ENCODE assay signal across 27 cellular contexts in the genomic region with DNA sequence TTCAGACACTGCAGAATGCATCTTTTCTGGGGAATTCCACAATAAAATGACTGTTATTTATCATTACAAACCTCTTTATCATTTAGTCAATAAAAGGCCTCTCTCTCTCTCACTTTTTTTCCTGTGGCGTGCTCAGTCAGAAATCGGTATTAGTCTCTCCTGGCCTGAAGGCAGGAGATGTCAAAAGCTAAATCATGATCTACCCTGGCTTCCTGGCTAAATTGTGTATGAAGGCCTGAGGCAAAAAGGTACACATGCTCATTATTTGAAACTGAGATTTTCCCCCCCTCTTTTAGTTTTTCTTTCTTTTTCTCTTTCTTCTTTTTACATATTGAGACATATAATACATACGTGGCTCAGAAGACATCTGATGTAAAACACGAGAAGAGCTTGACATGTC.
A peak's percentile ranks its signal among the peaks of the same experiment; 100 is the strongest.
DNase-seq lines count a peak whose midpoint lies in the region; ATAC-seq, FAIRE-seq and TF ChIP-seq lines count a peak whose summit lies in the region.
"Had no signal": no experiment of that assay in that cellular context is flagged by ENCODE, and none has a peak within 500 bp of the region (broad histone marks: within the 10 kb centered on the region; RNA-seq: fewer than 3 reads in every experiment).

No MANE protein-coding gene starts in this region.

- H2AFZ ChIP-seq in H1 (ENCODE audit: low read length) (peak overlapping the region; percentile 26; the same call in 1 of the 2 replicates), neural progenitor cell (replicated peaks) (peak overlapping the region; percentile 8)

- no peak overlapping the region for H4K91ac ChIP-seq in H1 (replicated peaks; ENCODE audit: insufficient read length, low read length)

- in situ Hi-C loops in SK-MEL-5 (cut with HindIII; ENCODE audit: low pct_unique_long_range_greater_than_20kb, low sequenced_read_pairs): no loop called here

- POLR2A ChIA-PET in H1 (lab: Charles Lee; ENCODE audit: partially characterized antibody): no interaction called here

- H3K4ac ChIP-seq in H1 (replicated peaks; ENCODE audit: insufficient read length, low read depth, low read length): no peak overlapping the region

- H3K4me3 Mint-ChIP-seq in neural progenitor cell: no peak overlapping the region
- H3K4me3 Mint-ChIP-seq: CD14-positive monocyte; CD4-positive, alpha-beta T cell; CD8-positive, alpha-beta memory T cell; GM23338; HFFc6 had no signal

- no peak overlapping the region for H3K56ac ChIP-seq in H1 (replicated peaks; ENCODE audit: insufficient read length, low read depth, low read length)

- H2BK120ac ChIP-seq in H1 (replicated peaks; ENCODE audit: low read depth, low read length): no peak overlapping the region

- TF ChIP-seq RAD21 in H1 (IDR thresholded peaks at IDR 0.05 in 1 of 2, conservative IDR thresholded peaks at IDR 0.05 in 1 of 2; ENCODE audit: low read depth in 2 of 2, low read length in 2 of 2): no peak

- no peak overlapping the region for H3K14ac ChIP-seq in H1 (ENCODE audit: insufficient read length)

- H3K23me2 ChIP-seq in H1 (ENCODE audit: low read depth, low read length): no peaks in the 10 kb centered on the region

- H3K9ac ChIP-seq in H1 (replicated peaks in 1 of 4; ENCODE audit: extremely low read depth in 1 of 4, low read depth in 3 of 4, low read length in 3 of 4): no peak overlapping the region
- no peak overlapping the region for H3K9ac ChIP-seq in neural progenitor cell
- H3K9ac ChIP-seq: BLaER1 treated with 17β-estradiol and CSF1 and Interleukin-3, amounts not matched to agents 10 nM and 100 nM had no signal

- H3K4me3 ChIP-seq in H1 (ENCODE audit: extremely low read depth in 1 of 4, insufficient read depth in 2 of 4, low read depth in 3 of 4, low read length in 4 of 4): no peak overlapping the region
- H3K4me3 ChIP-seq in neural progenitor cell: no peak overlapping the region
- H3K4me3 ChIP-seq: A549; BLaER1 treated with 17β-estradiol and CSF1 and Interleukin-3, amounts not matched to agents 10 nM and 100 nM; GM12878; GM23338; HAP-1 had no signal

- H3K27me3 Mint-ChIP-seq in neural progenitor cell (ENCODE audit: insufficient read depth, low read depth): peaks cover 3% of the 10 kb centered on the region
- H3K27me3 Mint-ChIP-seq: CD4-positive, alpha-beta T cell; CD8-positive, alpha-beta memory T cell had no signal

- H3K27me3 ChIP-seq in H1 (replicated peaks in 1 of 4; ENCODE audit: control insufficient read depth in 3 of 4, extremely low read depth in 1 of 4, insufficient read depth in 3 of 4, low read length in 3 of 4): peaks cover 0 to 1% (median 0%) of the 10 kb centered on the region in 4 experiments; a peak in 1 of 7 replicates
- H3K27me3 ChIP-seq in neural progenitor cell: no peaks in the 10 kb centered on the region
- H3K27me3 ChIP-seq: BE2C; BLaER1 treated with 17β-estradiol and CSF1 and Interleukin-3, amounts not matched to agents 10 nM and 100 nM had no signal

- no peak overlapping the region for H4K5ac ChIP-seq in H1 (ENCODE audit: insufficient read length, low read depth, low read length)

- H3K4me2 ChIP-seq in H1 (ENCODE audit: insufficient read depth in 1 of 2, low read depth in 2 of 2, low read length in 2 of 2) (no peak overlapping the region), neural progenitor cell (no peak overlapping the region)
- H3K4me2 ChIP-seq: A549; BLaER1 treated with 17β-estradiol and CSF1 and Interleukin-3, amounts not matched to agents 10 nM and 100 nM; GM23338 had no signal

- no peak overlapping the region for H2BK12ac ChIP-seq in H1 (ENCODE audit: low read depth, low read length)

- no peak overlapping the region for H3K23ac ChIP-seq in H1 (ENCODE audit: insufficient read length)

- no peak for TF ChIP-seq POLR2A in H1 (IDR thresholded peaks at IDR 0.05; ENCODE audit: control extremely low read depth in 1 of 2, low read depth in 2 of 2, low read length in 2 of 2)

- DNase-seq in M059J (ENCODE audit: low read depth) (peak; percentile 67), SK-MEL-5 (ENCODE audit: low read depth, low spot score) (peak; percentile 52), H1 (ENCODE audit: low read depth in 1 of 2, low spot score in 2 of 2) (no peak), neural progenitor cell (ENCODE audit: low spot score) (no peak), cerebellar cortex (ENCODE audit: low spot score) (no peak), NCI-H1048 (lab: John Stamatoyannopoulos, UW) (no peak)
- DNase-seq: 8988T; ACHN; AML-193; BE2C; CD4-positive, alpha-beta T cell; CD8-positive, alpha-beta memory T cell; DMS 273 treated with DMSO at 0.1 percent for 48 hours; DMS79; EL; GDM1; HFFc6 had no signal

- H2AK5ac ChIP-seq in H1 (ENCODE audit: low read depth, low read length): no peak overlapping the region

- TF ChIP-seq CTCF in H1 (IDR thresholded peaks at IDR 0.05; ENCODE audit: control extremely low read depth in 1 of 3, insufficient read depth in 1 of 3, low read depth in 1 of 3, low read length in 3 of 3) (no peak), neural progenitor cell (IDR thresholded peaks at IDR 0.05) (no peak)

- H3K9me3 ChIP-seq in H1 (ENCODE audit: insufficient read depth in 2 of 2, low read depth in 1 of 2, low read length in 1 of 2) (no peaks in the 10 kb centered on the region), neural progenitor cell (ENCODE audit: low read depth) (no peaks in the 10 kb centered on the region)
- H3K9me3 ChIP-seq: A549; BE2C; BLaER1 treated with 17β-estradiol and CSF1 and Interleukin-3, amounts not matched to agents 10 nM and 100 nM; HAP-1 had no signal

- no peak overlapping the region for H2BK15ac ChIP-seq in H1 (ENCODE audit: low read length)

- peaks cover 3% of the 10 kb centered on the region for H3K4me1 Mint-ChIP-seq in neural progenitor cell
- H3K4me1 Mint-ChIP-seq: CD14-positive monocyte; CD8-positive, alpha-beta memory T cell; GM23338 had no signal

- no peaks in the 10 kb centered on the region for H3K79me2 ChIP-seq in H1 (ENCODE audit: control insufficient read depth in 1 of 2, insufficient read depth in 2 of 2, low read length in 2 of 2)
- H3K79me2 ChIP-seq in neural progenitor cell (ENCODE audit: low read depth): no peaks in the 10 kb centered on the region

- H3K36me3 ChIP-seq in H1 (ENCODE audit: control insufficient read depth in 2 of 4, insufficient read depth in 4 of 4, low read length in 3 of 4) (no peaks in the 10 kb centered on the region), neural progenitor cell (no peaks in the 10 kb centered on the region)
- H3K36me3 ChIP-seq: BE2C; BLaER1 treated with 17β-estradiol and CSF1 and Interleukin-3, amounts not matched to agents 10 nM and 100 nM; HAP-1 had no signal

- H3K79me1 ChIP-seq in H1 (ENCODE audit: low read depth, low read length): no peaks in the 10 kb centered on the region

- no peak for FAIRE-seq in H1 (lab: Jason Lieb, UNC)
- FAIRE-seq: A549, D721Med, GM12878, GM19239, H54 had no signal

- H3K27ac Mint-ChIP-seq in neural progenitor cell: no peak overlapping the region
- H3K27ac Mint-ChIP-seq: CD14-positive monocyte; CD4-positive, alpha-beta T cell; CD8-positive, alpha-beta memory T cell; GM23338; HFFc6 had no signal

- CTCF ChIA-PET in H1 (lab: Charles Lee; ENCODE audit: partially characterized antibody): interaction anchor here (0.8 to 1.1 kb wide), 2 partner anchors 14 to 15 kb away, joined by 3 read pairs; no protein-coding TSS in a partner anchor

- no peak overlapping the region for H2BK5ac ChIP-seq in H1 (ENCODE audit: low read depth, low read length)

- no peaks in the 10 kb centered on the region for H3K9me3 Mint-ChIP-seq in neural progenitor cell
- H3K9me3 Mint-ChIP-seq: CD14-positive monocyte, GM23338 had no signal

- WGBS in H1 (ENCODE audit: extremely low coverage in 1 of 2, insufficient coverage in 1 of 2, insufficient read length in 1 of 2, insufficient replicate concordance in 2 of 2, low coverage in 1 of 2, low lambda C conversion rate in 2 of 2, missing lambda C conversion rate in 1 of 2), 2 experiments: 92% methylated on average over 4 of the region's 4 CpGs; no CpG with 5 or more reads in 1 of the 2 experiments

- H3K27ac ChIP-seq in H1 (ENCODE audit: low read depth, low read length) (no peak overlapping the region), neural progenitor cell (no peak overlapping the region)
- H3K27ac ChIP-seq: A549; BLaER1 treated with 17β-estradiol and CSF1 and Interleukin-3, amounts not matched to agents 10 nM and 100 nM had no signal

- H3F3A ChIP-seq in neural progenitor cell (ENCODE audit: low read depth): no peaks in the 10 kb centered on the region

- H2BK20ac ChIP-seq in H1 (ENCODE audit: low read length): no peak overlapping the region

- no peak for ATAC-seq in HG02970 (IDR thresholded peaks at IDR 0.05; ENCODE audit: low FRiP score, unreplicated experiment)
- ATAC-seq: A549, GM12878, GM23338 had no signal

- no peak overlapping the region for H3K18ac ChIP-seq in H1 (ENCODE audit: extremely low read depth, low read length)

- peaks cover 0 to 5% (median 0%) of the 10 kb centered on the region in 4 experiments; a peak in 1 of 7 replicates for H3K4me1 ChIP-seq in H1 (replicated peaks in 1 of 4; ENCODE audit: control insufficient read depth in 3 of 4, insufficient read depth in 4 of 4, low read length in 3 of 4)
- H3K4me1 ChIP-seq in neural progenitor cell: no peaks in the 10 kb centered on the region
- H3K4me1 ChIP-seq: A549; BE2C; BLaER1 treated with 17β-estradiol and CSF1 and Interleukin-3, amounts not matched to agents 10 nM and 100 nM; HAP-1 had no signal

- no peak overlapping the region for H4K8ac ChIP-seq in H1 (ENCODE audit: extremely low read depth, insufficient read depth, low read length)

- H4K20me1 ChIP-seq in H1 (replicated peaks in 1 of 2; ENCODE audit: control insufficient read depth in 1 of 2, insufficient read depth in 2 of 2, low read length in 2 of 2) (no peaks in the 10 kb centered on the region), neural progenitor cell (ENCODE audit: low read depth) (no peaks in the 10 kb centered on the region)
- H4K20me1 ChIP-seq: BLaER1 treated with 17β-estradiol and CSF1 and Interleukin-3, amounts not matched to agents 10 nM and 100 nM had no signal

- no peaks in the 10 kb centered on the region for H3K36me3 Mint-ChIP-seq in neural progenitor cell
- H3K36me3 Mint-ChIP-seq: CD14-positive monocyte; CD8-positive, alpha-beta memory T cell had no signal

- TF ChIP-seq EP300 in H1 (IDR thresholded peaks at IDR 0.05; ENCODE audit: borderline replicate concordance in 1 of 2, low read depth in 2 of 2, low read length in 2 of 2): no peak

TF ChIP-seq in H1, 55 proteins besides CTCF, POLR2A, EP300 and RAD21:
- TF ChIP-seq CTBP2 (IDR thresholded peaks at IDR 0.05; ENCODE audit: borderline replicate concordance, insufficient read depth, insufficient read length, low read length): no peak
- no peak for TF ChIP-seq BACH1 (IDR thresholded peaks at IDR 0.05; ENCODE audit: low read length)
- TF ChIP-seq JUN (IDR thresholded peaks at IDR 0.05; ENCODE audit: low read depth, low read length): no peak
- TF ChIP-seq JUND (IDR thresholded peaks at IDR 0.05; ENCODE audit: low read length): no peak

Comparison
In these comparisons a context has a peak if more than half of its experiments do, and no peak if none do; other contexts are left out.
1. DNase-seq: peak in M059J (single experiment) and SK-MEL-5 (single experiment); none in H1 (0 of 2), neural progenitor cell (single experiment), cerebellar cortex (single experiment) and NCI-H1048 (single experiment).